ENCODE assay signal across 8 cellular contexts in genomic region chr1:35190784-35191183, GRCh38. TPM values are rescaled to one million over a fixed set of nuclear protein-coding genes. Genes with fewer than 3 reads are reported as not detected.
DNase-seq lines count a peak whose midpoint lies in the region; ATAC-seq and TF ChIP-seq lines count a peak whose summit lies in the region.

No MANE protein-coding gene starts in this region.

- peaks cover 59 to 61% of the 10 kb centered on the region in 2 experiments for H3K36me3 ChIP-seq in HCT116 (ENCODE audit: control insufficient read depth in 1 of 2, insufficient read depth in 2 of 2, low read length in 2 of 2)
- H3K36me3 ChIP-seq in WERI-Rb-1 = peaks cover 71% of the 10 kb centered on the region
- H3K36me3 ChIP-seq in gastroesophageal sphincter = peaks cover 16 to 57% of the 10 kb centered on the region in 2 donors

- H3K9ac ChIP-seq in HCT116 (ENCODE audit: low read length) = peak overlapping the region; percentile 99

- H3K4me1 ChIP-seq in HCT116 (ENCODE audit: control insufficient read depth in 1 of 2, insufficient read depth in 2 of 2, low read length in 2 of 2) (peaks cover 8 to 25% of the 10 kb centered on the region in 2 experiments), gastroesophageal sphincter (peaks cover 9 to 65% (median 33%) of the 10 kb centered on the region in 3 donors)

- DNase-seq in HCT116 (ENCODE audit: low read depth, low spot score) = no peak
- no peak for DNase-seq in WERI-Rb-1
- no peak for DNase-seq in NCI-H446 treated with DMSO at 0.1 percent for 48 hours (lab: John Stamatoyannopoulos, UW)
- DNase-seq in COLO829 (ENCODE audit: low spot score) = no peak

- no peak for TF ChIP-seq EP300 in gastroesophageal sphincter (IDR thresholded peaks at IDR 0.05)

- POLR2A ChIA-PET in HCT116 (lab: Charles Lee) = interaction anchor here (1.7 kb wide), 1 partner anchor 9 kb away, joined by 4 read pairs; no protein-coding TSS in a partner anchor

- ATAC-seq in HCT116 (no peak), gastroesophageal sphincter (no peak), HG03159 (IDR thresholded peaks at IDR 0.05; ENCODE audit: unreplicated experiment) (no peak), HG02642 (IDR thresholded peaks at IDR 0.05; ENCODE audit: poor library complexity, unreplicated experiment) (no peak)

- H4K20me1 ChIP-seq in HCT116 (ENCODE audit: insufficient read depth) = peaks cover 58% of the 10 kb centered on the region

- no peaks in the 10 kb centered on the region for H3K9me2 ChIP-seq in HCT116 (ENCODE audit: insufficient read depth)

- no peak overlapping the region for H2AFZ ChIP-seq in HCT116 (ENCODE audit: low read depth, low read length, poor library complexity, severe bottlenecking)

- peaks cover 71% of the 10 kb centered on the region for H3K79me2 ChIP-seq in HCT116 (ENCODE audit: insufficient read depth, low read length)

- CTCF ChIA-PET in HCT116 (lab: Charles Lee) = interaction anchor here (1.0 kb wide), 1 partner anchor 11 kb away, joined by 3 read pairs; no protein-coding TSS in a partner anchor

- peak overlapping the region; percentile 69 to 85 for H3K4me3 ChIP-seq in HCT116 (replicated peaks in 1 of 2; ENCODE audit: low read depth in 1 of 2, low read length in 2 of 2)
- peak overlapping the region; percentile 78 for H3K4me3 ChIP-seq in WERI-Rb-1 (ENCODE audit: low read depth, low read length)
- peak overlapping the region; percentile 88 to 100 for H3K4me3 ChIP-seq in gastroesophageal sphincter
- H3K4me3 ChIP-seq in skin epidermis = peak overlapping the region; percentile 90 to 100 (median 99)

- H3K27ac ChIP-seq in HCT116 (ENCODE audit: low read depth, low read length) (no peak overlapping the region), WERI-Rb-1 (no peak overlapping the region), gastroesophageal sphincter (peak overlapping the region in 3 of 4 donors; percentile 6 to 100 (median 100)), skin epidermis (peak overlapping the region in 4 of 21 experiments; percentile 98 to 100 (median 99))

- peak overlapping the region; percentile 95 for H3K4me2 ChIP-seq in HCT116 (ENCODE audit: low read length)

- intact Hi-C loops in HCT116 (cut with micrococcal nuclease) = no loop called here

- TF ChIP-seq CTCF in HCT116 (IDR thresholded peaks at IDR 0.05 in 2 of 3, conservative IDR thresholded peaks at IDR 0.05 in 1 of 3; ENCODE audit: borderline replicate concordance in 1 of 3, insufficient read depth in 1 of 3, low read depth in 2 of 3, low read length in 2 of 3) (no peak), WERI-Rb-1 (IDR thresholded peaks at IDR 0.05; ENCODE audit: low read depth, low read length) (no peak), gastroesophageal sphincter (IDR thresholded peaks at IDR 0.05) (no peak)

- TSS peak; percentile 59 for BruUV-seq in HCT116 (replicated peaks; lab: Mats Ljungman, UMichigan)

- TF ChIP-seq RAD21 in HCT116 (IDR thresholded peaks at IDR 0.05; ENCODE audit: low read depth) = no peak

- RAD21 ChIA-PET in HCT116 (lab: Charles Lee; ENCODE audit: low non-redundant PET in 1 of 2, low total read pairs in 2 of 2, uncharacterized antibody in 2 of 2, unreplicated experiment in 2 of 2) = no interaction called here

- H3K27me3 ChIP-seq in HCT116 (ENCODE audit: insufficient read depth, low read length) = no peaks in the 10 kb centered on the region
- H3K27me3 ChIP-seq in WERI-Rb-1 (ENCODE audit: insufficient read depth, low read depth, severe bottlenecking) = no peaks in the 10 kb centered on the region
- no peaks in the 10 kb centered on the region for H3K27me3 ChIP-seq in gastroesophageal sphincter

- TF ChIP-seq POLR2A in HCT116 (IDR thresholded peaks at IDR 0.05; ENCODE audit: borderline replicate concordance, extremely low read depth, insufficient read depth, insufficient read length) (no peak), gastroesophageal sphincter (IDR thresholded peaks at IDR 0.05) (no peak)

- H3K9me3 ChIP-seq in HCT116 (ENCODE audit: control insufficient read depth in 1 of 2, insufficient read depth in 1 of 2, low read depth in 1 of 2, low read length in 2 of 2) (no peaks in the 10 kb centered on the region), WERI-Rb-1 (ENCODE audit: severe bottlenecking) (peaks cover 4% of the 10 kb centered on the region), gastroesophageal sphincter (no peaks in the 10 kb centered on the region)

- WGBS in gastroesophageal sphincter (ENCODE audit: low coverage in 1 of 2), 2 donors = 0 to 2% methylated on average over 6 of the region's 6 CpGs

TF ChIP-seq in HCT116, 20 proteins besides CTCF, POLR2A, EP300 and RAD21:
- TF ChIP-seq ATF3 (IDR thresholded peaks at IDR 0.05) (no peak), SRF (IDR thresholded peaks at IDR 0.05; ENCODE audit: low read depth) (no peak), CBX3 (IDR thresholded peaks at IDR 0.05; ENCODE audit: low read depth) (no peak), ZFX (IDR thresholded peaks at IDR 0.05) (no peak), ELF1 (IDR thresholded peaks at IDR 0.05; ENCODE audit: borderline replicate concordance, low read depth) (no peak), JUND (IDR thresholded peaks at IDR 0.05) (no peak), FOSL1 (IDR thresholded peaks at IDR 0.05; ENCODE audit: low read depth) (no peak), POLR2AphosphoS5 (IDR thresholded peaks at IDR 0.05; ENCODE audit: low read depth, low read length) (no peak), MAX (IDR thresholded peaks at IDR 0.05) (no peak), CEBPB (IDR thresholded peaks at IDR 0.05; ENCODE audit: low read depth) (no peak), EZH2 (IDR thresholded peaks at IDR 0.05) (no peak), YY1 (IDR thresholded peaks at IDR 0.05; ENCODE audit: extremely low read depth, insufficient replicate concordance, low read depth, low read length) (no peak), TCF7L2 (IDR thresholded peaks at IDR 0.05; ENCODE audit: borderline replicate concordance, extremely low read depth, insufficient read depth, insufficient read length) (no peak), EGR1 (IDR thresholded peaks at IDR 0.05; ENCODE audit: low read depth) (no peak), EZH2phosphoT487 (IDR thresholded peaks at IDR 0.05; ENCODE audit: borderline replicate concordance) (no peak)

RNA-seq across cellular contexts. Expression of gene SFPQ, which starts 2.2 kb away (rescaled TPM):
- 327 TPM for total RNA-seq in HCT116 (2021; ENCODE audit: unreplicated experiment)
- 160 and 174 TPM in 2 replicates for polyA plus RNA-seq in HCT116 (2012)
- 100 to 1,000 TPM in 2 of 4 donors, 10 to 100 TPM in 2; 86.4 to 239 (median 146) TPM for total RNA-seq in gastroesophageal sphincter

Comparison
In these comparisons a context has a peak if more than half of its experiments do, and no peak if none do; other contexts are left out.
1. H3K27ac ChIP-seq: peak in gastroesophageal sphincter (3 of 4); none in HCT116 (single experiment) and WERI-Rb-1 (single experiment).
2. Peak in every context shown above with its lines, with median percentiles within 50 percentile points of each other: H3K4me3 ChIP-seq.